In the genomic region with DNA sequence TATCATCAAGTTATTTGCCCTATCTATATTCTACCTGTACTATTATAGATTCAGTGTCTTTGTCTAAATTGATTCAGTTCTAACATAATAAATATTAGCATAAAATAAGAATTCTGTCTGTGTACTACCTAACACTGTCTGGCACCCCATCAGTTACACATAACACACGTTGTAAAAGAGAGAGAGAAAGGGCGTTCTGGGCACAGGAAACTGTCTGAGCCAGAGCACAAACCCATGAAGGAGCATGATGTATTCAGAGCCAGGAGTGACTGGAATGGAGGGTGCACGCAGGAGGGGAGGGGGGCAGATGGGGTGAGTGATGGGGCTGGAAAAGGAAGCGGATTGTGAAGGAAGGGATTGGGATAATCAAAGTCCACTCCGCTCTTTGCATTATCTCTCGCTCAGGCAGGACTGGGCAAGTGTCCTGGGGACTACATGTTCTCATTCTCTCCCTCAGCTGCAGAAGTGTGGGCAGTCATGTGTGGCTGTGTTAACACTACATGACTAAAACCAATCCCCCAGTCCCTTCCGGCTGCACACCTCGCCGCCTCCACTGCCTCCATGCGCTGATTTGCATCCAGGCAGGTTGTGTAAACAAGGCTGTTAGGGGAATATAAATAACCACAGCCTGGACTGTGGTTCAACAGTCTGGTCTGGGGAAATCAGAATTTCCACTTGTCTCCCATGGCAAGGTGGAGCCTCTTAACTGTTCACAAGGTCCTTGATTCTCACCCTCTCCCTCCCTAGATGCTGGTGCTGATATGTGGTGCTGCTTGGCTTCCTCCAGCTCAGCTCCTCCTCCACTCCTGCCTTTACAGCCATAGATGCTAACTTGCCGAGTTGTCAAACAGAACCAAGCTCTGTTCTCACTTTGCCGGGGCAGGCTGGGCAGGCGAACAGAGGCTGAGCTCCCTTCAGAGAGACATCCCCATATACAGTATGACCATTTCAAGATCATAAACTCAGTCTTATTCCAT, we compare ENCODE assay signal across 1 cellular context.
TF ChIP-seq lines count a peak whose summit lies in the region.

No MANE protein-coding gene starts in this region.

TF ChIP-seq in H1, 55 proteins besides CTCF, POLR2A, EP300 and RAD21 (continued from another document):
- TF ChIP-seq, protein P1, sequence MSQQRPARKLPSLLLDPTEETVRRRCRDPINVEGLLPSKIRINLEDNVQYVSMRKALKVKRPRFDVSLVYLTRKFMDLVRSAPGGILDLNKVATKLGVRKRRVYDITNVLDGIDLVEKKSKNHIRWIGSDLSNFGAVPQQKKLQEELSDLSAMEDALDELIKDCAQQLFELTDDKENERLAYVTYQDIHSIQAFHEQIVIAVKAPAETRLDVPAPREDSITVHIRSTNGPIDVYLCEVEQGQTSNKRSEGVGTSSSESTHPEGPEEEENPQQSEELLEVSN (IDR thresholded peaks at IDR 0.05) = no peak
- TF ChIP-seq, protein P2, sequence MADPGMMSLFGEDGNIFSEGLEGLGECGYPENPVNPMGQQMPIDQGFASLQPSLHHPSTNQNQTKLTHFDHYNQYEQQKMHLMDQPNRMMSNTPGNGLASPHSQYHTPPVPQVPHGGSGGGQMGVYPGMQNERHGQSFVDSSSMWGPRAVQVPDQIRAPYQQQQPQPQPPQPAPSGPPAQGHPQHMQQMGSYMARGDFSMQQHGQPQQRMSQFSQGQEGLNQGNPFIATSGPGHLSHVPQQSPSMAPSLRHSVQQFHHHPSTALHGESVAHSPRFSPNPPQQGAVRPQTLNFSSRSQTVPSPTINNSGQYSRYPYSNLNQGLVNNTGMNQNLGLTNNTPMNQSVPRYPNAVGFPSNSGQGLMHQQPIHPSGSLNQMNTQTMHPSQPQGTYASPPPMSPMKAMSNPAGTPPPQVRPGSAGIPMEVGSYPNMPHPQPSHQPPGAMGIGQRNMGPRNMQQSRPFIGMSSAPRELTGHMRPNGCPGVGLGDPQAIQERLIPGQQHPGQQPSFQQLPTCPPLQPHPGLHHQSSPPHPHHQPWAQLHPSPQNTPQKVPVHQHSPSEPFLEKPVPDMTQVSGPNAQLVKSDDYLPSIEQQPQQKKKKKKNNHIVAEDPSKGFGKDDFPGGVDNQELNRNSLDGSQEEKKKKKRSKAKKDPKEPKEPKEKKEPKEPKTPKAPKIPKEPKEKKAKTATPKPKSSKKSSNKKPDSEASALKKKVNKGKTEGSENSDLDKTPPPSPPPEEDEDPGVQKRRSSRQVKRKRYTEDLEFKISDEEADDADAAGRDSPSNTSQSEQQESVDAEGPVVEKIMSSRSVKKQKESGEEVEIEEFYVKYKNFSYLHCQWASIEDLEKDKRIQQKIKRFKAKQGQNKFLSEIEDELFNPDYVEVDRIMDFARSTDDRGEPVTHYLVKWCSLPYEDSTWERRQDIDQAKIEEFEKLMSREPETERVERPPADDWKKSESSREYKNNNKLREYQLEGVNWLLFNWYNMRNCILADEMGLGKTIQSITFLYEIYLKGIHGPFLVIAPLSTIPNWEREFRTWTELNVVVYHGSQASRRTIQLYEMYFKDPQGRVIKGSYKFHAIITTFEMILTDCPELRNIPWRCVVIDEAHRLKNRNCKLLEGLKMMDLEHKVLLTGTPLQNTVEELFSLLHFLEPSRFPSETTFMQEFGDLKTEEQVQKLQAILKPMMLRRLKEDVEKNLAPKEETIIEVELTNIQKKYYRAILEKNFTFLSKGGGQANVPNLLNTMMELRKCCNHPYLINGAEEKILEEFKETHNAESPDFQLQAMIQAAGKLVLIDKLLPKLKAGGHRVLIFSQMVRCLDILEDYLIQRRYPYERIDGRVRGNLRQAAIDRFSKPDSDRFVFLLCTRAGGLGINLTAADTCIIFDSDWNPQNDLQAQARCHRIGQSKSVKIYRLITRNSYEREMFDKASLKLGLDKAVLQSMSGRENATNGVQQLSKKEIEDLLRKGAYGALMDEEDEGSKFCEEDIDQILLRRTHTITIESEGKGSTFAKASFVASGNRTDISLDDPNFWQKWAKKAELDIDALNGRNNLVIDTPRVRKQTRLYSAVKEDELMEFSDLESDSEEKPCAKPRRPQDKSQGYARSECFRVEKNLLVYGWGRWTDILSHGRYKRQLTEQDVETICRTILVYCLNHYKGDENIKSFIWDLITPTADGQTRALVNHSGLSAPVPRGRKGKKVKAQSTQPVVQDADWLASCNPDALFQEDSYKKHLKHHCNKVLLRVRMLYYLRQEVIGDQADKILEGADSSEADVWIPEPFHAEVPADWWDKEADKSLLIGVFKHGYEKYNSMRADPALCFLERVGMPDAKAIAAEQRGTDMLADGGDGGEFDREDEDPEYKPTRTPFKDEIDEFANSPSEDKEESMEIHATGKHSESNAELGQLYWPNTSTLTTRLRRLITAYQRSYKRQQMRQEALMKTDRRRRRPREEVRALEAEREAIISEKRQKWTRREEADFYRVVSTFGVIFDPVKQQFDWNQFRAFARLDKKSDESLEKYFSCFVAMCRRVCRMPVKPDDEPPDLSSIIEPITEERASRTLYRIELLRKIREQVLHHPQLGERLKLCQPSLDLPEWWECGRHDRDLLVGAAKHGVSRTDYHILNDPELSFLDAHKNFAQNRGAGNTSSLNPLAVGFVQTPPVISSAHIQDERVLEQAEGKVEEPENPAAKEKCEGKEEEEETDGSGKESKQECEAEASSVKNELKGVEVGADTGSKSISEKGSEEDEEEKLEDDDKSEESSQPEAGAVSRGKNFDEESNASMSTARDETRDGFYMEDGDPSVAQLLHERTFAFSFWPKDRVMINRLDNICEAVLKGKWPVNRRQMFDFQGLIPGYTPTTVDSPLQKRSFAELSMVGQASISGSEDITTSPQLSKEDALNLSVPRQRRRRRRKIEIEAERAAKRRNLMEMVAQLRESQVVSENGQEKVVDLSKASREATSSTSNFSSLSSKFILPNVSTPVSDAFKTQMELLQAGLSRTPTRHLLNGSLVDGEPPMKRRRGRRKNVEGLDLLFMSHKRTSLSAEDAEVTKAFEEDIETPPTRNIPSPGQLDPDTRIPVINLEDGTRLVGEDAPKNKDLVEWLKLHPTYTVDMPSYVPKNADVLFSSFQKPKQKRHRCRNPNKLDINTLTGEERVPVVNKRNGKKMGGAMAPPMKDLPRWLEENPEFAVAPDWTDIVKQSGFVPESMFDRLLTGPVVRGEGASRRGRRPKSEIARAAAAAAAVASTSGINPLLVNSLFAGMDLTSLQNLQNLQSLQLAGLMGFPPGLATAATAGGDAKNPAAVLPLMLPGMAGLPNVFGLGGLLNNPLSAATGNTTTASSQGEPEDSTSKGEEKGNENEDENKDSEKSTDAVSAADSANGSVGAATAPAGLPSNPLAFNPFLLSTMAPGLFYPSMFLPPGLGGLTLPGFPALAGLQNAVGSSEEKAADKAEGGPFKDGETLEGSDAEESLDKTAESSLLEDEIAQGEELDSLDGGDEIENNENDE (IDR thresholded peaks at IDR 0.05; ENCODE audit: insufficient replicate concordance, low read length) = no peak
- TF ChIP-seq MAFK (IDR thresholded peaks at IDR 0.05; ENCODE audit: low read depth, low read length) (no peak), JUND (IDR thresholded peaks at IDR 0.05; ENCODE audit: low read length) (no peak), CEBPB (IDR thresholded peaks at IDR 0.05; ENCODE audit: low read depth, low read length) (no peak)
